In the genomic region with DNA sequence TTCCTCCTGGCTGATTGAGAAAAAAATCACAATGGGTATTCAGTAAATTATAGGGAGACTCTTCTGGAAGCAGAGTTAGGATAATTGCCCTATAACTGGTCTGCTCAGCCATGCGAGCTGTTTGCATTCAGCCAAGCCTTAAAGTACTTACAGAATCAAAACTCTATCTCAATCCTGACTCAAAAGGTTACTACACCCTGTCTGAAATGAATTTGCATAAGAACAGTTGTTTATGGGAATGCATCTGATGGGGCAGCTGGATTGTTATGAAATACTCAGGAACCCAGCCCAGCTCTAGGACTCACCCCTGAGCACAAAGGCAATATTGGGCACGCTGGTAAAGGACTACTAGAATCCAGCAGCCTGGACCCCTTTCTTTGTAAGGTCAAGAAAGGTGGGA, we compare ENCODE assay signal across 17 cellular contexts. TPM values are rescaled to one million over a fixed set of nuclear protein-coding genes. Genes with fewer than 3 reads are reported as not detected.
DNase-seq lines count a peak whose midpoint lies in the region; FAIRE-seq and TF ChIP-seq lines count a peak whose summit lies in the region.
"Had no signal": no experiment of that assay in that cellular context is flagged by ENCODE, and none has a peak within 500 bp of the region (broad histone marks: within the 10 kb centered on the region; RNA-seq: fewer than 3 reads in every experiment).

No MANE protein-coding gene starts in this region.

- H3K4me1 Mint-ChIP-seq in neural progenitor cell = no peaks in the 10 kb centered on the region

- no peak overlapping the region for H3K27ac Mint-ChIP-seq in neural progenitor cell

- peaks cover 0 to 6% of the 10 kb centered on the region in 2 donors for H3K4me1 ChIP-seq in esophagus (ENCODE audit: control insufficient read depth in 2 of 2, insufficient read depth in 2 of 2, low read length in 1 of 2)
- no peaks in the 10 kb centered on the region for H3K4me1 ChIP-seq in neural progenitor cell
- H3K4me1 ChIP-seq in SJCRH30 = no peaks in the 10 kb centered on the region

- H3K9me3 ChIP-seq in esophagus (ENCODE audit: control insufficient read depth in 2 of 2, insufficient read depth in 1 of 2, low read depth in 1 of 2, low read length in 1 of 2) (no peaks in the 10 kb centered on the region), neural progenitor cell (ENCODE audit: low read depth) (no peaks in the 10 kb centered on the region), SJCRH30 (replicated peaks) (0 out of 2 replicates have a peak, but pooled peaks cover 2% of the 10 kb centered on the region)

- no peaks in the 10 kb centered on the region for H3F3A ChIP-seq in neural progenitor cell (ENCODE audit: low read depth)

- H3K36me3 ChIP-seq in esophagus (ENCODE audit: control insufficient read depth in 2 of 2, insufficient read depth in 2 of 2, low read length in 1 of 2) (no peaks in the 10 kb centered on the region), neural progenitor cell (no peaks in the 10 kb centered on the region), SJCRH30 (no peaks in the 10 kb centered on the region)

- H3K79me2 ChIP-seq in neural progenitor cell (ENCODE audit: low read depth) = no peaks in the 10 kb centered on the region

- H4K20me1 ChIP-seq in neural progenitor cell (ENCODE audit: low read depth) = no peaks in the 10 kb centered on the region

- no peak for TF ChIP-seq POLR2A in H54 (IDR thresholded peaks at IDR 0.05; ENCODE audit: low read depth, low read length)

- H3K36me3 Mint-ChIP-seq in neural progenitor cell = no peaks in the 10 kb centered on the region

- no peak overlapping the region for H2AFZ ChIP-seq in neural progenitor cell (replicated peaks)

- 63 to 68% methylated on average over 2 of the region's 2 CpGs for WGBS in esophagus, 2 donors

- peak; percentile 23 to 55 for DNase-seq in NCI-H2081 (lab: John Stamatoyannopoulos, UW)
- peak; percentile 53 for DNase-seq in NCI-H526 treated with DMSO at 0.1 percent for 48 hours (lab: John Stamatoyannopoulos, UW)
- DNase-seq in neural progenitor cell (ENCODE audit: low spot score) = no peak
- DNase-seq in SJCRH30 = no peak
- no peak for DNase-seq in H54 (ENCODE audit: insufficient read length, low spot score)
- no peak for DNase-seq in NCI-H2107 treated with DMSO at 0.1 percent for 48 hours (lab: John Stamatoyannopoulos, UW; ENCODE audit: unreplicated experiment)
- DNase-seq: C1 segment of cervical spinal cord, GF-D8, KBM-7, NCI-H1436 treated with DMSO at 0.1 percent for 48 hours, NCI-H2029 treated with DMSO at 0.1 percent for 48 hours, NCI-H446, NCI-H82, SHP77 treated with DMSO at 0.1 percent for 48 hours had no signal

- H3K27ac ChIP-seq in esophagus (ENCODE audit: low read depth in 2 of 2, low read length in 1 of 2) = peak overlapping the region; percentile 51 to 64
- H3K27ac ChIP-seq in neural progenitor cell = no peak overlapping the region
- H3K27ac ChIP-seq in SJCRH30 = no peak overlapping the region

- H3K27me3 ChIP-seq in esophagus (ENCODE audit: control insufficient read depth in 1 of 2, insufficient read depth in 2 of 2, low read length in 2 of 2) (no peaks in the 10 kb centered on the region), neural progenitor cell (no peaks in the 10 kb centered on the region), SJCRH30 (no peaks in the 10 kb centered on the region)

- no peak overlapping the region for H3K4me2 ChIP-seq in neural progenitor cell

- peak overlapping the region; percentile 17 for H3K4me3 Mint-ChIP-seq in neural progenitor cell

- H3K9ac ChIP-seq in neural progenitor cell = no peak overlapping the region

- no peak for TF ChIP-seq CTCF in neural progenitor cell (IDR thresholded peaks at IDR 0.05)

- H3K4me3 ChIP-seq in esophagus (ENCODE audit: low read depth in 1 of 2, low read length in 2 of 2) (no peak overlapping the region), neural progenitor cell (no peak overlapping the region), SJCRH30 (no peak overlapping the region)

- no peak for FAIRE-seq in H54 (lab: Jason Lieb, UNC)

- peaks cover 10% of the 10 kb centered on the region for H3K9me3 Mint-ChIP-seq in neural progenitor cell

- peaks cover 3% of the 10 kb centered on the region for H3K27me3 Mint-ChIP-seq in neural progenitor cell (ENCODE audit: insufficient read depth, low read depth)

RNA-seq across cellular contexts. Expression of gene AKR1B15, which starts 38.8 kb away (rescaled TPM):
- polyA plus RNA-seq in esophagus = under 1 TPM; 0.24 to 0.86 TPM
- total RNA-seq in neural progenitor cell (ENCODE audit: low replicate concordance) = not detected in 2 replicates
- not detected in 2 replicates for total RNA-seq in SJCRH30 (2014; rRNA removed; shearing (Covaris generic))
- total RNA-seq: A673, Daoy had no signal

RNA-seq across cellular contexts. Expression of gene BPGM, which starts 58.9 kb away (rescaled TPM):
- 10 to 100 TPM in 1 of 2 donors, 1 to 10 TPM in 1; 9.5 to 27.1 TPM for polyA plus RNA-seq in esophagus
- 25.5 and 49.7 TPM in 2 replicates for total RNA-seq in neural progenitor cell (ENCODE audit: low replicate concordance)
- total RNA-seq in SJCRH30 (2014; rRNA removed; shearing (Covaris generic)) = 18.8 and 20.6 TPM in 2 replicates

Comparison
In these comparisons a context has a peak if more than half of its experiments do, and no peak if none do; other contexts are left out.
1. DNase-seq: peak in NCI-H2081 (2 of 2) and NCI-H526 treated with DMSO at 0.1 percent for 48 hours (single experiment); none in neural progenitor cell (single experiment), SJCRH30 (0 of 2), H54 (single experiment) and NCI-H2107 treated with DMSO at 0.1 percent for 48 hours (single experiment).
2. H3K27ac ChIP-seq: peak in esophagus (2 of 2); none in neural progenitor cell (single experiment) and SJCRH30 (single experiment).